9 cellular contexts compared by ENCODE assay signal in the genomic region with DNA sequence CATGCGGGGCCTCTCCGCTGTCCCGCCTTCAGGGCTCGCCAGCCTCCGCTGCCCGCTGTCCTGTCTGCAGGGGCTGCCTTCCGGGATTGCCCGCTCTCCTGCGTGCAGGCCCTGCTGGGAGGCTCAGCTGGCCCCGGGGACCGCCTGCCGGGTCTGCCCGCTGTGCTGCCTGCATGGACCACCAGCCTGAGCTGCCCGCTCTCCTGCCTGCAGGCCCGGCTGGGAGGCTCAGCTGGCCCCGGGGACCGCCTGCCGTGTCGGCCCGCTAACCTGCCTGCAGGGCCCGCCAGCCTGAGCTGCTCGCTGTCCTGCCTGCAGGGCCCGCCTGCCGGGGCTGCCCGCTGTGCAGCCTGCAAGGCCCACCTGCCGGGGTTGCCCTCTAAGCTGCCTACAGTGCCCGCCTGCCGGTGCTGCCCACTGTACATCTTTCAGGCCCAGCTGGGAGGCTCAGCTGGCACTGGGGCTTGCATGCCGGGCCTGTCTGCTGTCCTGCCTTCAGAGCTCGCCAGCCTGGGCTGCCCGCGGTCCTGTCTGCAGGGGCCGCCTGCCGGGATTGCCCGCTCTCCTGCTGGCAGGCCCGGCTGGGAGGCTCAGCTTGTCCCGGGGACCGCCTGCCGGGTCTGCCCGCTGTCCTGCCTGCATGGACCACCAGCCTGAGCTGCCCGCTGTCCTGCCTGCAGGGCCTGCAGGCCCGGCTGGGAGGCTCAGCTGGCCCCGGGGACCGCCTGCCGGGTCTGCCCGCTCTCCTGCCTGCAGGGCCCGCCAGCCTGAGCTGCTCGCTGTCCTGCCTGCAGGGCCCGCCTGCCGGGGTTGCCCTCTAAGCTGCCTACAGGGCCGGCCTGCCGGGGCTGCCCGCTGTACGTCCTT.
DNase-seq lines count a peak whose midpoint lies in the region; ATAC-seq, FAIRE-seq and TF ChIP-seq lines count a peak whose summit lies in the region.
"Had no signal": no experiment of that assay in that cellular context is flagged by ENCODE, and none has a peak within 500 bp of the region (broad histone marks: within the 10 kb centered on the region; RNA-seq: fewer than 3 reads in every experiment).

No MANE protein-coding gene starts in this region.

- no peak for FAIRE-seq in GM12892 (lab: Jason Lieb, UNC)
- FAIRE-seq: A549 had no signal

- no peak for ATAC-seq in HG03439 (IDR thresholded peaks at IDR 0.05; ENCODE audit: unreplicated experiment)
- ATAC-seq: A549 had no signal

- peak; percentile 32 for DNase-seq in DMS53 (lab: John Stamatoyannopoulos, UW)
- DNase-seq in DMS53 treated with DMSO at 0.1 percent for 48 hours (lab: John Stamatoyannopoulos, UW; ENCODE audit: unreplicated experiment): no peak
- peak; percentile 38 to 75 (median 58) for DNase-seq in activated CD4-positive, CD25-positive, alpha-beta regulatory T cell (lab: John Stamatoyannopoulos, UW)
- DNase-seq in dermis microvascular lymphatic vessel endothelial cell (ENCODE audit: low read depth in 2 of 2): peak; percentile 37 to 56
- DNase-seq in retina: peak; percentile 10
- no peak for DNase-seq in GM12892 (ENCODE audit: insufficient read length)
- no peak for DNase-seq in NCI-H2196 (lab: John Stamatoyannopoulos, UW; ENCODE audit: unreplicated experiment)

- TF ChIP-seq POLR2A in GM12892 (IDR thresholded peaks at IDR 0.05; ENCODE audit: low read depth, low read length): no peak

Comparison
In these comparisons a context has a peak if more than half of its experiments do, and no peak if none do; other contexts are left out.
1. DNase-seq: peak in DMS53 (single experiment), activated CD4-positive, CD25-positive, alpha-beta regulatory T cell (4 of 4), dermis microvascular lymphatic vessel endothelial cell (2 of 2) and retina (single experiment); none in DMS53 treated with DMSO at 0.1 percent for 48 hours (single experiment), GM12892 (single experiment) and NCI-H2196 (single experiment).